In genomic region chr9:133507246-133507965, GRCh38 we compare ENCODE assay signal across 1 cellular context.
A peak's percentile ranks its signal among the peaks of the same experiment; 100 is the strongest.
TF ChIP-seq lines count a peak whose summit lies in the region.

No MANE protein-coding gene starts in this region.

TF ChIP-seq in HepG2, 621 proteins besides CTCF, POLR2A, EP300 and RAD21:
- TF ChIP-seq ZNF674 (CRISPR knock-in tag; IDR thresholded peaks at IDR 0.05; ENCODE audit: low read depth), result no peak
- no peak for TF ChIP-seq TAF15 (IDR thresholded peaks at IDR 0.05; ENCODE audit: low read depth, low read length, poor library complexity, severe bottlenecking)
- TF ChIP-seq ZNF138 (CRISPR knock-in tag; IDR thresholded peaks at IDR 0.05; ENCODE audit: low read depth), result no peak
- peak; percentile 92 for TF ChIP-seq ZSCAN22 (CRISPR knock-in tag; IDR thresholded peaks at IDR 0.05)
- TF ChIP-seq HNRNPL (IDR thresholded peaks at IDR 0.05; ENCODE audit: low read depth, low read length), result 0 out of 2 replicates have a peak, but pooled peaks have one; percentile 9
